In the genomic region with DNA sequence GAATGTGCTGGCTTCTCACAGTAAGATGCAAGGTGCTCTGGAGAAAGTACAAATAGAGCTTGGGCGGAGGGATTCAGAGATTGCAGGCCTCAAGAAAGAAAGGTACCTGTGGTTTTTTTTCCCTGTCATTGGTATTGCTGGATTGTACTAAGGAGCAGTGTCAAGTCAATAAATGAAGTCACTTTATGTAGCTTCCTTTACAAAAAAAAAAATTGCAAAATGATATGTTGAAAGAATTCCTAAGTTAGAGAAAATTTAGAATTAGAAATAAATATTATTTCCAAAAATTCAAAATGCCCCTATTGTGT, we compare ENCODE assay signal across 2 cellular contexts.
TF ChIP-seq lines count a peak whose summit lies in the region.

No MANE protein-coding gene starts in this region.

TF ChIP-seq in GM23338, 12 proteins besides CTCF, POLR2A, EP300 and RAD21 (continued from another document):
- no peak for TF ChIP-seq ZNF331 (CRISPR knock-in tag; IDR thresholded peaks at IDR 0.05; ENCODE audit: low read depth)
- TF ChIP-seq EZH2 (IDR thresholded peaks at IDR 0.05; ENCODE audit: low read depth, unreplicated experiment), result no peak
- TF ChIP-seq STAT1 (IDR thresholded peaks at IDR 0.05; ENCODE audit: unreplicated experiment), result no peak
- TF ChIP-seq, protein P1, sequence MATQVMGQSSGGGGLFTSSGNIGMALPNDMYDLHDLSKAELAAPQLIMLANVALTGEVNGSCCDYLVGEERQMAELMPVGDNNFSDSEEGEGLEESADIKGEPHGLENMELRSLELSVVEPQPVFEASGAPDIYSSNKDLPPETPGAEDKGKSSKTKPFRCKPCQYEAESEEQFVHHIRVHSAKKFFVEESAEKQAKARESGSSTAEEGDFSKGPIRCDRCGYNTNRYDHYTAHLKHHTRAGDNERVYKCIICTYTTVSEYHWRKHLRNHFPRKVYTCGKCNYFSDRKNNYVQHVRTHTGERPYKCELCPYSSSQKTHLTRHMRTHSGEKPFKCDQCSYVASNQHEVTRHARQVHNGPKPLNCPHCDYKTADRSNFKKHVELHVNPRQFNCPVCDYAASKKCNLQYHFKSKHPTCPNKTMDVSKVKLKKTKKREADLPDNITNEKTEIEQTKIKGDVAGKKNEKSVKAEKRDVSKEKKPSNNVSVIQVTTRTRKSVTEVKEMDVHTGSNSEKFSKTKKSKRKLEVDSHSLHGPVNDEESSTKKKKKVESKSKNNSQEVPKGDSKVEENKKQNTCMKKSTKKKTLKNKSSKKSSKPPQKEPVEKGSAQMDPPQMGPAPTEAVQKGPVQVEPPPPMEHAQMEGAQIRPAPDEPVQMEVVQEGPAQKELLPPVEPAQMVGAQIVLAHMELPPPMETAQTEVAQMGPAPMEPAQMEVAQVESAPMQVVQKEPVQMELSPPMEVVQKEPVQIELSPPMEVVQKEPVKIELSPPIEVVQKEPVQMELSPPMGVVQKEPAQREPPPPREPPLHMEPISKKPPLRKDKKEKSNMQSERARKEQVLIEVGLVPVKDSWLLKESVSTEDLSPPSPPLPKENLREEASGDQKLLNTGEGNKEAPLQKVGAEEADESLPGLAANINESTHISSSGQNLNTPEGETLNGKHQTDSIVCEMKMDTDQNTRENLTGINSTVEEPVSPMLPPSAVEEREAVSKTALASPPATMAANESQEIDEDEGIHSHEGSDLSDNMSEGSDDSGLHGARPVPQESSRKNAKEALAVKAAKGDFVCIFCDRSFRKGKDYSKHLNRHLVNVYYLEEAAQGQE (IDR thresholded peaks at IDR 0.05; ENCODE audit: unreplicated experiment), result no peak
- no peak for TF ChIP-seq EZH2phosphoT487 (IDR thresholded peaks at IDR 0.05; ENCODE audit: unreplicated experiment)
- TF ChIP-seq, protein P2, sequence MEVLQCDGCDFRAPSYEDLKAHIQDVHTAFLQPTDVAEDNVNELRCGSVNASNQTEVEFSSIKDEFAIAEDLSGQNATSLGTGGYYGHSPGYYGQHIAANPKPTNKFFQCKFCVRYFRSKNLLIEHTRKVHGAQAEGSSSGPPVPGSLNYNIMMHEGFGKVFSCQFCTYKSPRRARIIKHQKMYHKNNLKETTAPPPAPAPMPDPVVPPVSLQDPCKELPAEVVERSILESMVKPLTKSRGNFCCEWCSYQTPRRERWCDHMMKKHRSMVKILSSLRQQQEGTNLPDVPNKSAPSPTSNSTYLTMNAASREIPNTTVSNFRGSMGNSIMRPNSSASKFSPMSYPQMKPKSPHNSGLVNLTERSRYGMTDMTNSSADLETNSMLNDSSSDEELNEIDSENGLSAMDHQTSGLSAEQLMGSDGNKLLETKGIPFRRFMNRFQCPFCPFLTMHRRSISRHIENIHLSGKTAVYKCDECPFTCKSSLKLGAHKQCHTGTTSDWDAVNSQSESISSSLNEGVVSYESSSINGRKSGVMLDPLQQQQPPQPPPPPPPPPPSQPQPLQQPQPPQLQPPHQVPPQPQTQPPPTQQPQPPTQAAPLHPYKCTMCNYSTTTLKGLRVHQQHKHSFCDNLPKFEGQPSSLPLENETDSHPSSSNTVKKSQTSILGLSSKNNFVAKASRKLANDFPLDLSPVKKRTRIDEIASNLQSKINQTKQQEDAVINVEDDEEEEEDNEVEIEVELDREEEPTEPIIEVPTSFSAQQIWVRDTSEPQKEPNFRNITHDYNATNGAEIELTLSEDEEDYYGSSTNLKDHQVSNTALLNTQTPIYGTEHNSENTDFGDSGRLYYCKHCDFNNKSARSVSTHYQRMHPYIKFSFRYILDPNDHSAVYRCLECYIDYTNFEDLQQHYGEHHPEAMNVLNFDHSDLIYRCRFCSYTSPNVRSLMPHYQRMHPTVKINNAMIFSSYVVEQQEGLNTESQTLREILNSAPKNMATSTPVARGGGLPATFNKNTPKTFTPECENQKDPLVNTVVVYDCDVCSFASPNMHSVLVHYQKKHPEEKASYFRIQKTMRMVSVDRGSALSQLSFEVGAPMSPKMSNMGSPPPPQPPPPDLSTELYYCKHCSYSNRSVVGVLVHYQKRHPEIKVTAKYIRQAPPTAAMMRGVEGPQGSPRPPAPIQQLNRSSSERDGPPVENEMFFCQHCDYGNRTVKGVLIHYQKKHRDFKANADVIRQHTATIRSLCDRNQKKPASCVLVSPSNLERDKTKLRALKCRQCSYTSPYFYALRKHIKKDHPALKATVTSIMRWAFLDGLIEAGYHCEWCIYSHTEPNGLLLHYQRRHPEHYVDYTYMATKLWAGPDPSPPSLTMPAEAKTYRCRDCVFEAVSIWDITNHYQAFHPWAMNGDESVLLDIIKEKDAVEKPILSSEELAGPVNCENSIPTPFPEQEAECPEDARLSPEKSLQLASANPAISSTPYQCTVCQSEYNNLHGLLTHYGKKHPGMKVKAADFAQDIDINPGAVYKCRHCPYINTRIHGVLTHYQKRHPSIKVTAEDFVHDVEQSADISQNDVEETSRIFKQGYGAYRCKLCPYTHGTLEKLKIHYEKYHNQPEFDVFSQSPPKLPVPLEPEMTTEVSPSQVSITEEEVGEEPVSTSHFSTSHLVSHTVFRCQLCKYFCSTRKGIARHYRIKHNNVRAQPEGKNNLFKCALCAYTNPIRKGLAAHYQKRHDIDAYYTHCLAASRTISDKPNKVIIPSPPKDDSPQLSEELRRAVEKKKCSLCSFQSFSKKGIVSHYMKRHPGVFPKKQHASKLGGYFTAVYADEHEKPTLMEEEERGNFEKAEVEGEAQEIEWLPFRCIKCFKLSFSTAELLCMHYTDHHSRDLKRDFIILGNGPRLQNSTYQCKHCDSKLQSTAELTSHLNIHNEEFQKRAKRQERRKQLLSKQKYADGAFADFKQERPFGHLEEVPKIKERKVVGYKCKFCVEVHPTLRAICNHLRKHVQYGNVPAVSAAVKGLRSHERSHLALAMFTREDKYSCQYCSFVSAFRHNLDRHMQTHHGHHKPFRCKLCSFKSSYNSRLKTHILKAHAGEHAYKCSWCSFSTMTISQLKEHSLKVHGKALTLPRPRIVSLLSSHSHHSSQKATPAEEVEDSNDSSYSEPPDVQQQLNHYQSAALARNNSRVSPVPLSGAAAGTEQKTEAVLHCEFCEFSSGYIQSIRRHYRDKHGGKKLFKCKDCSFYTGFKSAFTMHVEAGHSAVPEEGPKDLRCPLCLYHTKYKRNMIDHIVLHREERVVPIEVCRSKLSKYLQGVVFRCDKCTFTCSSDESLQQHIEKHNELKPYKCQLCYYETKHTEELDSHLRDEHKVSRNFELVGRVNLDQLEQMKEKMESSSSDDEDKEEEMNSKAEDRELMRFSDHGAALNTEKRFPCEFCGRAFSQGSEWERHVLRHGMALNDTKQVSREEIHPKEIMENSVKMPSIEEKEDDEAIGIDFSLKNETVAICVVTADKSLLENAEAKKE (CRISPR knock-in tag; IDR thresholded peaks at IDR 0.05), result no peak
- no peak for TF ChIP-seq NANOG (IDR thresholded peaks at IDR 0.05; ENCODE audit: borderline replicate concordance)
TF ChIP-seq in GM23338: peak in this region for 0.

TF ChIP-seq in SK-N-SH treated with all-trans-retinoic acid at 6 μM for 48 hours, 23 proteins besides CTCF, POLR2A, EP300 and RAD21 (continued from another document):
- TF ChIP-seq BACH2 (CRISPR knock-in tag; IDR thresholded peaks at IDR 0.05; ENCODE audit: borderline replicate concordance) (no peak), ZNF8 (CRISPR knock-in tag; IDR thresholded peaks at IDR 0.05) (no peak), PPARA (CRISPR knock-in tag; IDR thresholded peaks at IDR 0.05; ENCODE audit: borderline replicate concordance) (no peak), ZC3H10 (CRISPR knock-in tag; IDR thresholded peaks at IDR 0.05) (no peak), RARB (CRISPR knock-in tag; IDR thresholded peaks at IDR 0.05) (no peak), ARNTL (CRISPR knock-in tag; IDR thresholded peaks at IDR 0.05; ENCODE audit: borderline replicate concordance, low read depth) (no peak), CSDC2 (CRISPR knock-in tag; IDR thresholded peaks at IDR 0.05) (no peak), GLIS3 (CRISPR knock-in tag; IDR thresholded peaks at IDR 0.05) (no peak), ZFP3 (CRISPR knock-in tag; IDR thresholded peaks at IDR 0.05) (no peak)
- TF ChIP-seq, protein P3, sequence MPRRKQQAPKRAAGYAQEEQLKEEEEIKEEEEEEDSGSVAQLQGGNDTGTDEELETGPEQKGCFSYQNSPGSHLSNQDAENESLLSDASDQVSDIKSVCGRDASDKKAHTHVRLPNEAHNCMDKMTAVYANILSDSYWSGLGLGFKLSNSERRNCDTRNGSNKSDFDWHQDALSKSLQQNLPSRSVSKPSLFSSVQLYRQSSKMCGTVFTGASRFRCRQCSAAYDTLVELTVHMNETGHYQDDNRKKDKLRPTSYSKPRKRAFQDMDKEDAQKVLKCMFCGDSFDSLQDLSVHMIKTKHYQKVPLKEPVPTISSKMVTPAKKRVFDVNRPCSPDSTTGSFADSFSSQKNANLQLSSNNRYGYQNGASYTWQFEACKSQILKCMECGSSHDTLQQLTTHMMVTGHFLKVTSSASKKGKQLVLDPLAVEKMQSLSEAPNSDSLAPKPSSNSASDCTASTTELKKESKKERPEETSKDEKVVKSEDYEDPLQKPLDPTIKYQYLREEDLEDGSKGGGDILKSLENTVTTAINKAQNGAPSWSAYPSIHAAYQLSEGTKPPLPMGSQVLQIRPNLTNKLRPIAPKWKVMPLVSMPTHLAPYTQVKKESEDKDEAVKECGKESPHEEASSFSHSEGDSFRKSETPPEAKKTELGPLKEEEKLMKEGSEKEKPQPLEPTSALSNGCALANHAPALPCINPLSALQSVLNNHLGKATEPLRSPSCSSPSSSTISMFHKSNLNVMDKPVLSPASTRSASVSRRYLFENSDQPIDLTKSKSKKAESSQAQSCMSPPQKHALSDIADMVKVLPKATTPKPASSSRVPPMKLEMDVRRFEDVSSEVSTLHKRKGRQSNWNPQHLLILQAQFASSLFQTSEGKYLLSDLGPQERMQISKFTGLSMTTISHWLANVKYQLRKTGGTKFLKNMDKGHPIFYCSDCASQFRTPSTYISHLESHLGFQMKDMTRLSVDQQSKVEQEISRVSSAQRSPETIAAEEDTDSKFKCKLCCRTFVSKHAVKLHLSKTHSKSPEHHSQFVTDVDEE (CRISPR knock-in tag; IDR thresholded peaks at IDR 0.05), result no peak
- TF ChIP-seq, protein P4, sequence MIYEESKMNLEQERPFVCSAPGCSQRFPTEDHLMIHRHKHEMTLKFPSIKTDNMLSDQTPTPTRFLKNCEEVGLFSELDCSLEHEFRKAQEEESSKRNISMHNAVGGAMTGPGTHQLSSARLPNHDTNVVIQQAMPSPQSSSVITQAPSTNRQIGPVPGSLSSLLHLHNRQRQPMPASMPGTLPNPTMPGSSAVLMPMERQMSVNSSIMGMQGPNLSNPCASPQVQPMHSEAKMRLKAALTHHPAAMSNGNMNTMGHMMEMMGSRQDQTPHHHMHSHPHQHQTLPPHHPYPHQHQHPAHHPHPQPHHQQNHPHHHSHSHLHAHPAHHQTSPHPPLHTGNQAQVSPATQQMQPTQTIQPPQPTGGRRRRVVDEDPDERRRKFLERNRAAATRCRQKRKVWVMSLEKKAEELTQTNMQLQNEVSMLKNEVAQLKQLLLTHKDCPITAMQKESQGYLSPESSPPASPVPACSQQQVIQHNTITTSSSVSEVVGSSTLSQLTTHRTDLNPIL (CRISPR knock-in tag; IDR thresholded peaks at IDR 0.05; ENCODE audit: low read depth), result no peak
- TF ChIP-seq, protein P5, sequence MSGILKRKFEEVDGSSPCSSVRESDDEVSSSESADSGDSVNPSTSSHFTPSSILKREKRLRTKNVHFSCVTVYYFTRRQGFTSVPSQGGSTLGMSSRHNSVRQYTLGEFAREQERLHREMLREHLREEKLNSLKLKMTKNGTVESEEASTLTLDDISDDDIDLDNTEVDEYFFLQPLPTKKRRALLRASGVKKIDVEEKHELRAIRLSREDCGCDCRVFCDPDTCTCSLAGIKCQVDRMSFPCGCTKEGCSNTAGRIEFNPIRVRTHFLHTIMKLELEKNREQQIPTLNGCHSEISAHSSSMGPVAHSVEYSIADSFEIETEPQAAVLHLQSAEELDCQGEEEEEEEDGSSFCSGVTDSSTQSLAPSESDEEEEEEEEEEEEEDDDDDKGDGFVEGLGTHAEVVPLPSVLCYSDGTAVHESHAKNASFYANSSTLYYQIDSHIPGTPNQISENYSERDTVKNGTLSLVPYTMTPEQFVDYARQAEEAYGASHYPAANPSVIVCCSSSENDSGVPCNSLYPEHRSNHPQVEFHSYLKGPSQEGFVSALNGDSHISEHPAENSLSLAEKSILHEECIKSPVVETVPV (CRISPR knock-in tag; IDR thresholded peaks at IDR 0.05), result no peak
